8 cellular contexts compared by ENCODE assay signal in the genomic region with DNA sequence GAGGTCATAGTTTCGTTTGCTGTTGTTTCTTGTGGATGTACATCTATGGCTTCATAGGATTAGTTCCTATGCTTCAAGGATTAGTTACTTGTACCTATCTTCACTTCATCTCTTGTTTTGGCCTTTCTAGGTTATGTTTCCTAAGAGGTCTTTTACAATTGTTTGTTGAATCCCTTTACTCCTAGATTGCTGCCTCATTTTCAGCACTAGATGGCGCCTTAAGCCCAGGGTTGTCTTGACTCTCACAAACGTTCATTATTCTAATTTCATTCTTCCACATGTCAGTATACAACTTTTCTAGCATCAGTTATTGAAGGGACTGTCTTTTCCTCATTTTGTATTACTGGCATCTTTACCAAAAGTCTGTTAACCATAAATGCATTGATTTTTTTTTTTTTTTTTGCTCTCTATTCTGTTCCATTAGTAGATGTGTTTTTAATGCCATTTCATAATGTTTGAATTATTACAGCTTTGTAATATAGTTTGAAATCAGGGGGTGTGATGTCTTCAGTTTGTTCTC. TPM values are rescaled to one million over a fixed set of nuclear protein-coding genes. Genes with fewer than 3 reads are reported as not detected.
A peak's percentile ranks its signal among the peaks of the same experiment; 100 is the strongest.
DNase-seq lines count a peak whose midpoint lies in the region; ATAC-seq and TF ChIP-seq lines count a peak whose summit lies in the region.

No MANE protein-coding gene starts in this region.

- peak; percentile 30 for DNase-seq in activated CD4-positive, CD25-positive, alpha-beta regulatory T cell treated with anti-CD3 and anti-CD28 coated beads, Interleukin-2, amount 50 U/mL, for 16 hours (ENCODE audit: low read depth, low spot score)
- no peak for DNase-seq in activated CD4-positive, CD25-positive, alpha-beta regulatory T cell treated with anti-CD3 and anti-CD28 coated beads, Interleukin-2, amount 50 U/mL, for 72 hours
- DNase-seq in NCI-H1694 (lab: John Stamatoyannopoulos, UW), result peak; percentile 24
- DNase-seq in T-helper 1 cell, result peak in 4 of 5 donors; percentile 14 to 41 (median 28)
- peak; percentile 74 to 83 for DNase-seq in cardiac fibroblast (ENCODE audit: low read depth in 2 of 2)
- DNase-seq in mucosa of gallbladder (ENCODE audit: low spot score), result peak; percentile 42
- no peak for DNase-seq in C1 segment of cervical spinal cord (lab: John Stamatoyannopoulos, UW)

- ATAC-seq in HG02884 (IDR thresholded peaks at IDR 0.05; ENCODE audit: unreplicated experiment), result no peak

- peak; percentile 79 for TF ChIP-seq CTCF in cardiac fibroblast (IDR thresholded peaks at IDR 0.05; ENCODE audit: low read depth, low read length)

- no peak overlapping the region for H3K4me3 ChIP-seq in cardiac fibroblast (replicated peaks in 1 of 2; ENCODE audit: low read depth in 2 of 2, low read length in 2 of 2)

RNA-seq across cellular contexts. Expression of a gene that starts 45.0 kb away (rescaled TPM):
- not detected for total RNA-seq in mucosa of gallbladder

Comparison
In these comparisons a context has a peak if more than half of its experiments do, and no peak if none do; other contexts are left out.
1. DNase-seq: peak in activated CD4-positive, CD25-positive, alpha-beta regulatory T cell treated with anti-CD3 and anti-CD28 coated beads, Interleukin-2, amount 50 U/mL, for 16 hours (single experiment), NCI-H1694 (single experiment), T-helper 1 cell (4 of 5), cardiac fibroblast (2 of 2) and mucosa of gallbladder (single experiment); none in activated CD4-positive, CD25-positive, alpha-beta regulatory T cell treated with anti-CD3 and anti-CD28 coated beads, Interleukin-2, amount 50 U/mL, for 72 hours (single experiment) and C1 segment of cervical spinal cord (0 of 14).